ENCODE assay signal across 1 cellular context in the genomic region with DNA sequence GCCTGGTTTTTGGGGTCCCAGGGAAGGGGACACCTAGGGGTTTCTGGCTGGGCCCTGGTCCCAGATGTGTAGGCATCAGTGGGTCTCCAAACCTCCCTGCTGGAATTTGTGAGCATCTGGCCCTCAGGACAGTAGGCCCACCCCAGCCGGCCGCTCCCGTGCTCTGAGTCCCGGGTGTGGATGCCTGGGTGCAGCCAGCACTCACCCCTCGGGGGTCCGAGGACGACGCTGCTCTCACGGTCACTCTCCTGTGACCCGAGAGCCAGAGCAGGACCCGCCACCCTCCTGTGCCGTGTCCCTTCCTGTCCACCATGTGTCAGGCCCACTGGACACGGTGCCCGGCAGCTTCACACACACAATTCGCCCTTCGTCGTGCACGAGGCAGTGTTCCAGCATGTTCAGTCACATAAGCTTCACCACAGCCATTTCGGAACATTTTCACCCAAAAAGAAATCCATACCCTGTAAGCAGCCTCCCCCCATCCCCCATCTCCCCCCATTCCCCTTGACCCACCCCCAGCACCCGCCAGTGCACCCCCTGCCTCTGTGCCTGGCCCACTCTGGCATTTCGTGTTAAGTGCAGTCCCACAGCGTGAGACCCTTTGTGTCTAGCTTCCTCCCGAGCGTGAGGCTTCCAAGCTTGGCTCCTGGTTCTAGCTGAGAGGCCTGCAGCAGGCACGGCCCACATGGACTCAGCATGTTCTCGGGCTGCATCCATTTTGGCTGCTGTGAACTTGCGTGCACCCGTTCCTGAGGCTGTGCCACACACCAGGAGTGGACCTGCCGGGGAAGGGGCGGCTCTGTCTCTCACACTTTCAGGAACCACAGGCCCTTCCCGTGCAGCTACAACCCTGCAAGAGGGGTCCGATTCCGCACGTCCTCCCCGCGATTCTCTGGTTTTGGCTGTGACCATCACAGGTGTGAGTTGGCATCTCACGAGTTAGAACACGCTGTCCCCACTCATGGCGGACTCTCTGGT.
TF ChIP-seq lines count a peak whose summit lies in the region.

No MANE protein-coding gene starts in this region.

TF ChIP-seq in GM23338, 12 proteins besides CTCF, POLR2A, EP300 and RAD21 (continued from another document):
- TF ChIP-seq REST (IDR thresholded peaks at IDR 0.05; ENCODE audit: unreplicated experiment) (no peak), ZNF331 (CRISPR knock-in tag; IDR thresholded peaks at IDR 0.05; ENCODE audit: low read depth) (no peak)
- TF ChIP-seq, protein P1, sequence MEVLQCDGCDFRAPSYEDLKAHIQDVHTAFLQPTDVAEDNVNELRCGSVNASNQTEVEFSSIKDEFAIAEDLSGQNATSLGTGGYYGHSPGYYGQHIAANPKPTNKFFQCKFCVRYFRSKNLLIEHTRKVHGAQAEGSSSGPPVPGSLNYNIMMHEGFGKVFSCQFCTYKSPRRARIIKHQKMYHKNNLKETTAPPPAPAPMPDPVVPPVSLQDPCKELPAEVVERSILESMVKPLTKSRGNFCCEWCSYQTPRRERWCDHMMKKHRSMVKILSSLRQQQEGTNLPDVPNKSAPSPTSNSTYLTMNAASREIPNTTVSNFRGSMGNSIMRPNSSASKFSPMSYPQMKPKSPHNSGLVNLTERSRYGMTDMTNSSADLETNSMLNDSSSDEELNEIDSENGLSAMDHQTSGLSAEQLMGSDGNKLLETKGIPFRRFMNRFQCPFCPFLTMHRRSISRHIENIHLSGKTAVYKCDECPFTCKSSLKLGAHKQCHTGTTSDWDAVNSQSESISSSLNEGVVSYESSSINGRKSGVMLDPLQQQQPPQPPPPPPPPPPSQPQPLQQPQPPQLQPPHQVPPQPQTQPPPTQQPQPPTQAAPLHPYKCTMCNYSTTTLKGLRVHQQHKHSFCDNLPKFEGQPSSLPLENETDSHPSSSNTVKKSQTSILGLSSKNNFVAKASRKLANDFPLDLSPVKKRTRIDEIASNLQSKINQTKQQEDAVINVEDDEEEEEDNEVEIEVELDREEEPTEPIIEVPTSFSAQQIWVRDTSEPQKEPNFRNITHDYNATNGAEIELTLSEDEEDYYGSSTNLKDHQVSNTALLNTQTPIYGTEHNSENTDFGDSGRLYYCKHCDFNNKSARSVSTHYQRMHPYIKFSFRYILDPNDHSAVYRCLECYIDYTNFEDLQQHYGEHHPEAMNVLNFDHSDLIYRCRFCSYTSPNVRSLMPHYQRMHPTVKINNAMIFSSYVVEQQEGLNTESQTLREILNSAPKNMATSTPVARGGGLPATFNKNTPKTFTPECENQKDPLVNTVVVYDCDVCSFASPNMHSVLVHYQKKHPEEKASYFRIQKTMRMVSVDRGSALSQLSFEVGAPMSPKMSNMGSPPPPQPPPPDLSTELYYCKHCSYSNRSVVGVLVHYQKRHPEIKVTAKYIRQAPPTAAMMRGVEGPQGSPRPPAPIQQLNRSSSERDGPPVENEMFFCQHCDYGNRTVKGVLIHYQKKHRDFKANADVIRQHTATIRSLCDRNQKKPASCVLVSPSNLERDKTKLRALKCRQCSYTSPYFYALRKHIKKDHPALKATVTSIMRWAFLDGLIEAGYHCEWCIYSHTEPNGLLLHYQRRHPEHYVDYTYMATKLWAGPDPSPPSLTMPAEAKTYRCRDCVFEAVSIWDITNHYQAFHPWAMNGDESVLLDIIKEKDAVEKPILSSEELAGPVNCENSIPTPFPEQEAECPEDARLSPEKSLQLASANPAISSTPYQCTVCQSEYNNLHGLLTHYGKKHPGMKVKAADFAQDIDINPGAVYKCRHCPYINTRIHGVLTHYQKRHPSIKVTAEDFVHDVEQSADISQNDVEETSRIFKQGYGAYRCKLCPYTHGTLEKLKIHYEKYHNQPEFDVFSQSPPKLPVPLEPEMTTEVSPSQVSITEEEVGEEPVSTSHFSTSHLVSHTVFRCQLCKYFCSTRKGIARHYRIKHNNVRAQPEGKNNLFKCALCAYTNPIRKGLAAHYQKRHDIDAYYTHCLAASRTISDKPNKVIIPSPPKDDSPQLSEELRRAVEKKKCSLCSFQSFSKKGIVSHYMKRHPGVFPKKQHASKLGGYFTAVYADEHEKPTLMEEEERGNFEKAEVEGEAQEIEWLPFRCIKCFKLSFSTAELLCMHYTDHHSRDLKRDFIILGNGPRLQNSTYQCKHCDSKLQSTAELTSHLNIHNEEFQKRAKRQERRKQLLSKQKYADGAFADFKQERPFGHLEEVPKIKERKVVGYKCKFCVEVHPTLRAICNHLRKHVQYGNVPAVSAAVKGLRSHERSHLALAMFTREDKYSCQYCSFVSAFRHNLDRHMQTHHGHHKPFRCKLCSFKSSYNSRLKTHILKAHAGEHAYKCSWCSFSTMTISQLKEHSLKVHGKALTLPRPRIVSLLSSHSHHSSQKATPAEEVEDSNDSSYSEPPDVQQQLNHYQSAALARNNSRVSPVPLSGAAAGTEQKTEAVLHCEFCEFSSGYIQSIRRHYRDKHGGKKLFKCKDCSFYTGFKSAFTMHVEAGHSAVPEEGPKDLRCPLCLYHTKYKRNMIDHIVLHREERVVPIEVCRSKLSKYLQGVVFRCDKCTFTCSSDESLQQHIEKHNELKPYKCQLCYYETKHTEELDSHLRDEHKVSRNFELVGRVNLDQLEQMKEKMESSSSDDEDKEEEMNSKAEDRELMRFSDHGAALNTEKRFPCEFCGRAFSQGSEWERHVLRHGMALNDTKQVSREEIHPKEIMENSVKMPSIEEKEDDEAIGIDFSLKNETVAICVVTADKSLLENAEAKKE (CRISPR knock-in tag; IDR thresholded peaks at IDR 0.05), result no peak
